Comparison of ENCODE assay signal across 1 cellular context in genomic region chr17:79809530-79810137, GRCh38.
TF ChIP-seq lines count a peak whose summit lies in the region.

No MANE protein-coding gene starts in this region.

TF ChIP-seq in HCT116, 20 proteins besides CTCF, POLR2A, EP300 and RAD21:
- no peak for TF ChIP-seq ZNF274 (IDR thresholded peaks at IDR 0.05; ENCODE audit: low read depth, low read length)
- TF ChIP-seq, protein P1, sequence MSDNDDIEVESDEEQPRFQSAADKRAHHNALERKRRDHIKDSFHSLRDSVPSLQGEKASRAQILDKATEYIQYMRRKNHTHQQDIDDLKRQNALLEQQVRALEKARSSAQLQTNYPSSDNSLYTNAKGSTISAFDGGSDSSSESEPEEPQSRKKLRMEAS (IDR thresholded peaks at IDR 0.05) = peak; percentile 56; the same call in 1 of the 2 replicates
